Comparison of ENCODE assay signal across 30 cellular contexts in the genomic region with DNA sequence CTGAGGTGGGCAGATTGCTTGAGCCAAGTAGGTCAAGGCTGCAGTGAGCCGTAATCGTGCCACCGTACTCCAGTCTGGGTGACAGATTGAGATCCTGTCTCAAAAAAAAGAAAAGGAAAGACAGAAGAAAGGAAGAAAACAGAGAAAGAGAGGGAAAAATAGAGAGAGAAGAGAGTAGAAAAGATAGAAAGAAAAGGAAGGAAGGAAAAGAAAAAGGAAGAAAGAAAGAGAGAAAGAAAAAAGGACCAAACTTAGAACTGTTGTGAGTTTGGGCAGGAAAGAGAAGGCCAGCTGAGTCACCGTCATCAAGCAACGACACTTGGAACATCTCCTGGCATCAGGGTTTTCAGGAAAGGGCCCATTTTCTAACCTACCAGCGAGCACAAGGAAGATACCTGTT.
"Had no signal": no experiment of that assay in that cellular context is flagged by ENCODE, and none has a peak within 500 bp of the region (broad histone marks: within the 10 kb centered on the region; RNA-seq: fewer than 3 reads in every experiment).

No MANE protein-coding gene starts in this region.

- ATAC-seq: activated CD4-positive, alpha-beta T cell treated with anti-CD3 and anti-CD28 coated beads for 36 hours; activated T-helper 17 cell treated with anti-CD3 and anti-CD28 coated beads, Interleukin-2, amount 50 U/mL, for 72 hours; gastroesophageal sphincter; natural killer cell; sciatic nerve; T-cell had no signal

- H3K4me1 Mint-ChIP-seq: activated B cell treated with CpG ODN at 0.5 μM for 24 hours; activated CD4-positive, alpha-beta T cell treated with anti-CD3 and anti-CD28 coated beads for 36 hours; activated T-helper 17 cell treated with anti-CD3 and anti-CD28 coated beads, Interleukin-2, amount 50 U/mL, for 72 hours; central memory CD8-positive, alpha-beta T cell; endodermal cell; natural killer cell; T-cell had no signal

- H3K27ac ChIP-seq: ascending aorta, coronary artery, epithelial cell of prostate, gastroesophageal sphincter, left ventricle myocardium inferior, parathyroid adenoma, tibial artery had no signal

- H3K4me3 ChIP-seq: adrenal gland, ascending aorta, coronary artery, gastroesophageal sphincter, left ventricle myocardium inferior, tibial artery had no signal

- H3K27me3 ChIP-seq: adrenal gland, ascending aorta, gastroesophageal sphincter, tibial artery had no signal

- H3K9me3 ChIP-seq: adrenal gland, ascending aorta, gastroesophageal sphincter, left ventricle myocardium inferior, tibial artery had no signal

- H3K9ac ChIP-seq: parathyroid adenoma had no signal

- H3K36me3 ChIP-seq: adrenal gland, ascending aorta, gastroesophageal sphincter, left ventricle myocardium inferior, tibial artery had no signal

- H3K27ac Mint-ChIP-seq: activated B cell treated with CpG ODN at 0.5 μM for 24 hours; activated CD4-positive, alpha-beta T cell treated with anti-CD3 and anti-CD28 coated beads for 36 hours; activated naive CD8-positive, alpha-beta T cell; activated T-cell treated with anti-CD3 and anti-CD28 coated beads, Interleukin-2, amount 50 U/mL, for 24 hours; activated T-helper 17 cell treated with anti-CD3 and anti-CD28 coated beads, Interleukin-2, amount 50 U/mL, for 72 hours; endodermal cell; natural killer cell; T-cell had no signal

- H3K9me3 Mint-ChIP-seq: activated T-cell treated with anti-CD3 and anti-CD28 coated beads, Interleukin-2, amount 50 U/mL, for 24 hours; natural killer cell had no signal

- H3K36me3 Mint-ChIP-seq: natural killer cell, T-cell had no signal

- H3K4me3 Mint-ChIP-seq: activated B cell treated with CpG ODN at 0.5 μM for 24 hours; activated CD4-positive, alpha-beta T cell treated with anti-CD3 and anti-CD28 coated beads for 36 hours; activated naive CD8-positive, alpha-beta T cell; activated T-cell treated with anti-CD3 and anti-CD28 coated beads, Interleukin-2, amount 50 U/mL, for 24 hours; activated T-helper 17 cell treated with anti-CD3 and anti-CD28 coated beads, Interleukin-2, amount 50 U/mL, for 72 hours; central memory CD8-positive, alpha-beta T cell; endodermal cell; natural killer cell; T-cell had no signal

- DNase-seq: activated B cell treated with CpG ODN at 0.5 μM for 24 hours; activated CD4-positive, alpha-beta T cell treated with anti-CD3 and anti-CD28 coated beads for 36 hours; activated CD4-positive, alpha-beta T cell treated with anti-CD3 and anti-CD28 coated beads, Interleukin-2, amount 50 U/mL, for 4 hours; activated CD8-positive, alpha-beta memory T cell treated with anti-CD3 and anti-CD28 coated beads for 24 hours; activated CD8-positive, alpha-beta memory T cell treated with anti-CD3 and anti-CD28 coated beads, Interleukin-2, amount 50 U/mL, for 4 hours; activated naive CD4-positive, alpha-beta T cell; activated T-cell treated with anti-CD3 and anti-CD28 coated beads, Interleukin-2, amount 50 U/mL, for 24 hours; endodermal cell; head of caudate nucleus; hypothalamus; left ventricle myocardium inferior; natural killer cell; nucleus accumbens; small intestine; stimulated activated CD4-positive, alpha-beta T cell treated with anti-CD3 and anti-CD28 coated beads, Interleukin-2, amount 100 ng/mL, for 48 hours; stimulated activated CD8-positive, alpha-beta memory T cell treated with anti-CD3 and anti-CD28 coated beads, Interleukin-4, amount 100 ng/mL, for 48 hours; stimulated activated naive CD4-positive, alpha-beta T cell treated with Interleukin-2 at 50 U/mL for 16 hours; T-cell; T1000; tibial artery had no signal

- H3K4me1 ChIP-seq: ascending aorta, parathyroid adenoma had no signal
